In the genomic region with DNA sequence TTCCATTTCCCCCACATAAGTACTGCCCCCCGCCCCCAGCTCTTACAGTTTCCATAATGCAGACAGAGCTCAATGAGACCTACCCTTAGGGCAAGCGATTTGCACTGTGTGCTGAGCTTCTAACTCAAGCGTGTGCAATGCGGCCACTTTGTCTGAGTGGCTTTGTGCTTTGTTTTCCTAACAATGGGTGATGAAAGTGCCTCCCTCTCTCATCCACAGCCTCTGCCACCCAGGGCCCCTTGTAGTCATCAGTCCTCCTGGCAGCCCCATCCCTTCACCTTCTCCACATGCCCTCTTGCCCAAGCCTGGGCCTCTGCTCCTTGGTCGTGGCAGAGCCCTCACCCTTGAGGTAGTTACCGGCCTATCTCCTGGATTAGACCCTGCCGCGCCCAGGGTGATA, we compare ENCODE assay signal across 17 cellular contexts. TPM values are rescaled to one million over a fixed set of nuclear protein-coding genes. Genes with fewer than 3 reads are reported as not detected.
DNase-seq lines count a peak whose midpoint lies in the region; ATAC-seq and TF ChIP-seq lines count a peak whose summit lies in the region.
"Had no signal": no experiment of that assay in that cellular context is flagged by ENCODE, and none has a peak within 500 bp of the region (broad histone marks: within the 10 kb centered on the region; RNA-seq: fewer than 3 reads in every experiment).

No MANE protein-coding gene starts in this region.

- DNase-seq in GM23338 (ENCODE audit: low spot score) (no peak), NCI-H69 (lab: John Stamatoyannopoulos, UW) (peak; percentile 75), hippocampal formation (lab: John Stamatoyannopoulos, UW) (peak; percentile 73 to 88), putamen (ENCODE audit: low spot score) (peak; percentile 90), glomerular visceral epithelial cell (ENCODE audit: extremely low spot score) (no peak)
- DNase-seq: activated naive CD4-positive, alpha-beta T cell treated with anti-CD3 and anti-CD28 coated beads, Interleukin-2, amount 10 ng/mL, durations not matched to agents 7 days and 5 days; DND-41; foreskin fibroblast; NCI-H2029 treated with DMSO at 0.1 percent for 48 hours; SK-N-SH had no signal

- H3K79me2 ChIP-seq in GM23338 (replicated peaks; ENCODE audit: insufficient read depth): no peaks in the 10 kb centered on the region

- H3K27me3 ChIP-seq in GM23338 (ENCODE audit: insufficient read depth): no peaks in the 10 kb centered on the region
- H3K27me3 ChIP-seq: BLaER1, cardiac muscle cell, tibial nerve had no signal

- no peaks in the 10 kb centered on the region for H3F3A ChIP-seq in GM23338 (replicated peaks; ENCODE audit: low read depth)

- peaks cover 13% of the 10 kb centered on the region for H3K4me1 Mint-ChIP-seq in GM23338
- H3K4me1 Mint-ChIP-seq: mesothelial cell of epicardium had no signal

- H2AFZ ChIP-seq in GM23338: no peak overlapping the region

- H3K4me3 Mint-ChIP-seq in GM23338: no peak overlapping the region
- H3K4me3 Mint-ChIP-seq: activated naive CD4-positive, alpha-beta T cell treated with anti-CD3 and anti-CD28 coated beads, Interleukin-2, amount 10 ng/mL, durations not matched to agents 7 days and 5 days; mesothelial cell of epicardium had no signal

- H3K36me3 ChIP-seq in GM23338 (ENCODE audit: insufficient read depth): no peaks in the 10 kb centered on the region
- H3K36me3 ChIP-seq: BLaER1, cardiac muscle cell, prostate gland, tibial nerve had no signal

- 0 out of 2 replicates have a peak overlapping the region, but pooled peaks have one; percentile 30 for H3K27ac Mint-ChIP-seq in GM23338
- H3K27ac Mint-ChIP-seq: activated naive CD4-positive, alpha-beta T cell treated with anti-CD3 and anti-CD28 coated beads, Interleukin-2, amount 10 ng/mL, durations not matched to agents 7 days and 5 days; mesothelial cell of epicardium had no signal

- no peak for ATAC-seq in GM23338
- no peak for ATAC-seq in GM19397 (IDR thresholded peaks at IDR 0.05; ENCODE audit: unreplicated experiment)
- ATAC-seq in HG03378 (IDR thresholded peaks at IDR 0.05; ENCODE audit: unreplicated experiment): no peak

- TF ChIP-seq CTCF in GM23338 (conservative IDR thresholded peaks at IDR 0.05; ENCODE audit: low read depth in 2 of 2): no peak

- H4K20me1 ChIP-seq in GM23338 (replicated peaks; ENCODE audit: insufficient read depth): no peaks in the 10 kb centered on the region
- H4K20me1 ChIP-seq: BLaER1 had no signal

- peaks cover 5% of the 10 kb centered on the region for H3K4me1 ChIP-seq in GM23338 (ENCODE audit: insufficient read depth)
- H3K4me1 ChIP-seq: prostate gland had no signal

- H3K27ac ChIP-seq in GM23338 (ENCODE audit: low read depth): no peak overlapping the region
- H3K27ac ChIP-seq: BLaER1, cardiac muscle cell, prostate gland, tibial nerve had no signal

- H3K9me3 Mint-ChIP-seq in GM23338: no peaks in the 10 kb centered on the region
- H3K9me3 Mint-ChIP-seq: activated naive CD4-positive, alpha-beta T cell treated with anti-CD3 and anti-CD28 coated beads, Interleukin-2, amount 10 ng/mL, durations not matched to agents 7 days and 5 days; mesothelial cell of epicardium had no signal

- 0 out of 2 replicates have a peak, but pooled peaks cover 4% of the 10 kb centered on the region for H3K9me2 ChIP-seq in GM23338 (ENCODE audit: insufficient read depth)
- H3K9me2 ChIP-seq: SK-N-SH had no signal

- H3K4me2 ChIP-seq in GM23338: no peak overlapping the region
- H3K4me2 ChIP-seq: BLaER1, SK-N-SH had no signal

- no peak overlapping the region for H3K4me3 ChIP-seq in GM23338
- H3K4me3 ChIP-seq: BLaER1, cardiac muscle cell, prostate gland, tibial nerve had no signal

- peaks cover 5% of the 10 kb centered on the region for H3K27me3 Mint-ChIP-seq in GM23338 (ENCODE audit: insufficient read depth, low read depth, poor library complexity)

- no peaks in the 10 kb centered on the region for H3K36me3 Mint-ChIP-seq in GM23338 (ENCODE audit: low read depth)
- H3K36me3 Mint-ChIP-seq: activated naive CD4-positive, alpha-beta T cell treated with anti-CD3 and anti-CD28 coated beads, Interleukin-2, amount 10 ng/mL, durations not matched to agents 7 days and 5 days; mesothelial cell of epicardium had no signal

TF ChIP-seq in GM23338, 12 proteins besides CTCF, POLR2A, EP300 and RAD21 (continues in another document):
- TF ChIP-seq, protein P1, sequence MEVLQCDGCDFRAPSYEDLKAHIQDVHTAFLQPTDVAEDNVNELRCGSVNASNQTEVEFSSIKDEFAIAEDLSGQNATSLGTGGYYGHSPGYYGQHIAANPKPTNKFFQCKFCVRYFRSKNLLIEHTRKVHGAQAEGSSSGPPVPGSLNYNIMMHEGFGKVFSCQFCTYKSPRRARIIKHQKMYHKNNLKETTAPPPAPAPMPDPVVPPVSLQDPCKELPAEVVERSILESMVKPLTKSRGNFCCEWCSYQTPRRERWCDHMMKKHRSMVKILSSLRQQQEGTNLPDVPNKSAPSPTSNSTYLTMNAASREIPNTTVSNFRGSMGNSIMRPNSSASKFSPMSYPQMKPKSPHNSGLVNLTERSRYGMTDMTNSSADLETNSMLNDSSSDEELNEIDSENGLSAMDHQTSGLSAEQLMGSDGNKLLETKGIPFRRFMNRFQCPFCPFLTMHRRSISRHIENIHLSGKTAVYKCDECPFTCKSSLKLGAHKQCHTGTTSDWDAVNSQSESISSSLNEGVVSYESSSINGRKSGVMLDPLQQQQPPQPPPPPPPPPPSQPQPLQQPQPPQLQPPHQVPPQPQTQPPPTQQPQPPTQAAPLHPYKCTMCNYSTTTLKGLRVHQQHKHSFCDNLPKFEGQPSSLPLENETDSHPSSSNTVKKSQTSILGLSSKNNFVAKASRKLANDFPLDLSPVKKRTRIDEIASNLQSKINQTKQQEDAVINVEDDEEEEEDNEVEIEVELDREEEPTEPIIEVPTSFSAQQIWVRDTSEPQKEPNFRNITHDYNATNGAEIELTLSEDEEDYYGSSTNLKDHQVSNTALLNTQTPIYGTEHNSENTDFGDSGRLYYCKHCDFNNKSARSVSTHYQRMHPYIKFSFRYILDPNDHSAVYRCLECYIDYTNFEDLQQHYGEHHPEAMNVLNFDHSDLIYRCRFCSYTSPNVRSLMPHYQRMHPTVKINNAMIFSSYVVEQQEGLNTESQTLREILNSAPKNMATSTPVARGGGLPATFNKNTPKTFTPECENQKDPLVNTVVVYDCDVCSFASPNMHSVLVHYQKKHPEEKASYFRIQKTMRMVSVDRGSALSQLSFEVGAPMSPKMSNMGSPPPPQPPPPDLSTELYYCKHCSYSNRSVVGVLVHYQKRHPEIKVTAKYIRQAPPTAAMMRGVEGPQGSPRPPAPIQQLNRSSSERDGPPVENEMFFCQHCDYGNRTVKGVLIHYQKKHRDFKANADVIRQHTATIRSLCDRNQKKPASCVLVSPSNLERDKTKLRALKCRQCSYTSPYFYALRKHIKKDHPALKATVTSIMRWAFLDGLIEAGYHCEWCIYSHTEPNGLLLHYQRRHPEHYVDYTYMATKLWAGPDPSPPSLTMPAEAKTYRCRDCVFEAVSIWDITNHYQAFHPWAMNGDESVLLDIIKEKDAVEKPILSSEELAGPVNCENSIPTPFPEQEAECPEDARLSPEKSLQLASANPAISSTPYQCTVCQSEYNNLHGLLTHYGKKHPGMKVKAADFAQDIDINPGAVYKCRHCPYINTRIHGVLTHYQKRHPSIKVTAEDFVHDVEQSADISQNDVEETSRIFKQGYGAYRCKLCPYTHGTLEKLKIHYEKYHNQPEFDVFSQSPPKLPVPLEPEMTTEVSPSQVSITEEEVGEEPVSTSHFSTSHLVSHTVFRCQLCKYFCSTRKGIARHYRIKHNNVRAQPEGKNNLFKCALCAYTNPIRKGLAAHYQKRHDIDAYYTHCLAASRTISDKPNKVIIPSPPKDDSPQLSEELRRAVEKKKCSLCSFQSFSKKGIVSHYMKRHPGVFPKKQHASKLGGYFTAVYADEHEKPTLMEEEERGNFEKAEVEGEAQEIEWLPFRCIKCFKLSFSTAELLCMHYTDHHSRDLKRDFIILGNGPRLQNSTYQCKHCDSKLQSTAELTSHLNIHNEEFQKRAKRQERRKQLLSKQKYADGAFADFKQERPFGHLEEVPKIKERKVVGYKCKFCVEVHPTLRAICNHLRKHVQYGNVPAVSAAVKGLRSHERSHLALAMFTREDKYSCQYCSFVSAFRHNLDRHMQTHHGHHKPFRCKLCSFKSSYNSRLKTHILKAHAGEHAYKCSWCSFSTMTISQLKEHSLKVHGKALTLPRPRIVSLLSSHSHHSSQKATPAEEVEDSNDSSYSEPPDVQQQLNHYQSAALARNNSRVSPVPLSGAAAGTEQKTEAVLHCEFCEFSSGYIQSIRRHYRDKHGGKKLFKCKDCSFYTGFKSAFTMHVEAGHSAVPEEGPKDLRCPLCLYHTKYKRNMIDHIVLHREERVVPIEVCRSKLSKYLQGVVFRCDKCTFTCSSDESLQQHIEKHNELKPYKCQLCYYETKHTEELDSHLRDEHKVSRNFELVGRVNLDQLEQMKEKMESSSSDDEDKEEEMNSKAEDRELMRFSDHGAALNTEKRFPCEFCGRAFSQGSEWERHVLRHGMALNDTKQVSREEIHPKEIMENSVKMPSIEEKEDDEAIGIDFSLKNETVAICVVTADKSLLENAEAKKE (CRISPR knock-in tag; IDR thresholded peaks at IDR 0.05): no peak
- TF ChIP-seq NANOG (IDR thresholded peaks at IDR 0.05; ENCODE audit: borderline replicate concordance): no peak
- TF ChIP-seq ZNF331 (CRISPR knock-in tag; IDR thresholded peaks at IDR 0.05; ENCODE audit: low read depth): no peak
- TF ChIP-seq POLR2AphosphoS5 (IDR thresholded peaks at IDR 0.05; ENCODE audit: low read depth): no peak
- TF ChIP-seq EZH2 (IDR thresholded peaks at IDR 0.05; ENCODE audit: low read depth, unreplicated experiment): no peak
- TF ChIP-seq, protein P2, sequence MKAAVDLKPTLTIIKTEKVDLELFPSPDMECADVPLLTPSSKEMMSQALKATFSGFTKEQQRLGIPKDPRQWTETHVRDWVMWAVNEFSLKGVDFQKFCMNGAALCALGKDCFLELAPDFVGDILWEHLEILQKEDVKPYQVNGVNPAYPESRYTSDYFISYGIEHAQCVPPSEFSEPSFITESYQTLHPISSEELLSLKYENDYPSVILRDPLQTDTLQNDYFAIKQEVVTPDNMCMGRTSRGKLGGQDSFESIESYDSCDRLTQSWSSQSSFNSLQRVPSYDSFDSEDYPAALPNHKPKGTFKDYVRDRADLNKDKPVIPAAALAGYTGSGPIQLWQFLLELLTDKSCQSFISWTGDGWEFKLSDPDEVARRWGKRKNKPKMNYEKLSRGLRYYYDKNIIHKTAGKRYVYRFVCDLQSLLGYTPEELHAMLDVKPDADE (IDR thresholded peaks at IDR 0.05): no peak
- no peak for TF ChIP-seq STAT1 (IDR thresholded peaks at IDR 0.05; ENCODE audit: unreplicated experiment)
- TF ChIP-seq CREB1 (CRISPR knock-in tag; IDR thresholded peaks at IDR 0.05; ENCODE audit: low read depth): no peak
- no peak for TF ChIP-seq JUNB (IDR thresholded peaks at IDR 0.05; ENCODE audit: unreplicated experiment)
- TF ChIP-seq ZNF114 (CRISPR knock-in tag; IDR thresholded peaks at IDR 0.05): no peak

RNA-seq across cellular contexts. Expression of a gene that starts 17.2 kb away (rescaled TPM):
- 3.1 and 3.9 TPM in 2 replicates for total RNA-seq in GM23338 (2014; rRNA removed; shearing (Covaris generic))
- polyA plus RNA-seq in GM23338 (2016; fragmentation: Nextera tagmentation; extraction: Ambion mirVana): 1.6 and 2.2 TPM in 2 replicates

Comparison
In these comparisons a context has a peak if more than half of its experiments do, and no peak if none do; other contexts are left out.
1. DNase-seq: peak in NCI-H69 (single experiment), hippocampal formation (2 of 2) and putamen (single experiment); none in GM23338 (single experiment) and glomerular visceral epithelial cell (single experiment).